ENCODE assay signal across 9 cellular contexts in genomic region chr6:135128268-135128914, GRCh38. TPM values are rescaled to one million over a fixed set of nuclear protein-coding genes. Genes with fewer than 3 reads are reported as not detected.
DNase-seq lines count a peak whose midpoint lies in the region; ATAC-seq, FAIRE-seq and TF ChIP-seq lines count a peak whose summit lies in the region.
"Had no signal": no experiment of that assay in that cellular context is flagged by ENCODE, and none has a peak within 500 bp of the region (broad histone marks: within the 10 kb centered on the region; RNA-seq: fewer than 3 reads in every experiment).

No MANE protein-coding gene starts in this region.

- TF ChIP-seq POLR2A in spleen (IDR thresholded peaks at IDR 0.05) (no peak), H54 (IDR thresholded peaks at IDR 0.05; ENCODE audit: low read depth, low read length) (no peak)

- peaks cover 12% of the 10 kb centered on the region for H3K36me3 Mint-ChIP-seq in activated CD4-positive, alpha-beta T cell treated with anti-CD3 and anti-CD28 coated beads, Interleukin-2, amount 10 ng/mL, durations not matched to agents 7 days and 5 days (ENCODE audit: low read depth)

- peak overlapping the region; percentile 47 for H3K4me3 Mint-ChIP-seq in activated CD4-positive, alpha-beta T cell treated with anti-CD3 and anti-CD28 coated beads, Interleukin-2, amount 10 ng/mL, durations not matched to agents 7 days and 5 days

- TF ChIP-seq CTCF in spleen (IDR thresholded peaks at IDR 0.05 in 8 of 11, conservative IDR thresholded peaks at IDR 0.05 in 3 of 11) (no peak), osteoblast (IDR thresholded peaks at IDR 0.05; ENCODE audit: extremely low read depth, low read depth, low read length) (no peak)

- CTCF ChIA-PET in activated CD4-positive, alpha-beta T cell treated with anti-CD3 and anti-CD28 coated beads, Interleukin-2, amount 10 ng/mL, durations not matched to agents 7 days and 5 days (lab: Charles Lee) = interaction anchor here (0.6 to 1.9 kb wide), 12 partner anchors 10 to 259 kb away, joined by 3 to 18 read pairs (median 4); partner anchors contain the start of gene HBS1L

- H3K4me1 ChIP-seq in spleen (peaks cover 0 to 23% (median 11%) of the 10 kb centered on the region in 6 donors), osteoblast (ENCODE audit: insufficient read depth, low read length) (no peaks in the 10 kb centered on the region)

- no peak overlapping the region for H3K4me2 ChIP-seq in osteoblast (ENCODE audit: insufficient read depth, low read length)

- H3K4me3 ChIP-seq in spleen (no peak overlapping the region), osteoblast (ENCODE audit: insufficient read depth, low read length) (no peak overlapping the region)
- H3K4me3 ChIP-seq: thoracic aorta had no signal

- H3K27ac Mint-ChIP-seq in activated CD4-positive, alpha-beta T cell treated with anti-CD3 and anti-CD28 coated beads, Interleukin-2, amount 10 ng/mL, durations not matched to agents 7 days and 5 days = peak overlapping the region; percentile 96

- intact Hi-C loops in spleen (cut with DNase I; ENCODE audit: low total_unique reads) = no loop called here

- H3K4me1 Mint-ChIP-seq in activated CD4-positive, alpha-beta T cell treated with anti-CD3 and anti-CD28 coated beads, Interleukin-2, amount 10 ng/mL, durations not matched to agents 7 days and 5 days = peaks cover 36% of the 10 kb centered on the region

- 45 to 54% (median 46%) methylated on average over 4 of the region's 4 CpGs for WGBS in spleen, 5 donors

- H4K20me1 ChIP-seq in osteoblast (ENCODE audit: insufficient read depth, low read length) = no peaks in the 10 kb centered on the region

- ATAC-seq in GM18907 (IDR thresholded peaks at IDR 0.05; ENCODE audit: unreplicated experiment) (peak; percentile 90), HG03066 (IDR thresholded peaks at IDR 0.05; ENCODE audit: low read depth, unreplicated experiment) (peak; percentile 88)

- no peaks in the 10 kb centered on the region for H3K36me3 ChIP-seq in spleen
- H3K36me3 ChIP-seq in osteoblast (ENCODE audit: insufficient read depth, low read length) = no peaks in the 10 kb centered on the region
- H3K36me3 ChIP-seq: thoracic aorta had no signal

- H2AFZ ChIP-seq in osteoblast (ENCODE audit: low read length) = no peak overlapping the region

- H3K9me3 Mint-ChIP-seq in activated CD4-positive, alpha-beta T cell treated with anti-CD3 and anti-CD28 coated beads, Interleukin-2, amount 10 ng/mL, durations not matched to agents 7 days and 5 days = peaks cover 10% of the 10 kb centered on the region

- no peaks in the 10 kb centered on the region for H3K9me3 ChIP-seq in spleen
- H3K9me3 ChIP-seq in osteoblast (ENCODE audit: low read depth, low read length) = no peaks in the 10 kb centered on the region
- H3K9me3 ChIP-seq: thoracic aorta had no signal

- H3K27me3 Mint-ChIP-seq in activated CD4-positive, alpha-beta T cell treated with anti-CD3 and anti-CD28 coated beads, Interleukin-2, amount 10 ng/mL, durations not matched to agents 7 days and 5 days = no peaks in the 10 kb centered on the region

- H3K27me3 ChIP-seq in spleen (replicated peaks in 1 of 7) (no peaks in the 10 kb centered on the region), osteoblast (ENCODE audit: insufficient read depth, low read length) (peaks cover 26% of the 10 kb centered on the region)

- POLR2A ChIA-PET in activated CD4-positive, alpha-beta T cell treated with anti-CD3 and anti-CD28 coated beads, Interleukin-2, amount 10 ng/mL, durations not matched to agents 7 days and 5 days (lab: Charles Lee) = interaction anchor here (0.5 to 0.7 kb wide), 3 partner anchors 25 to 166 kb away, joined by 3 to 4 read pairs (median 3); no protein-coding TSS in a partner anchor

- H3K79me2 ChIP-seq in osteoblast (ENCODE audit: insufficient read depth, low read length) = no peaks in the 10 kb centered on the region

- H3K27ac ChIP-seq in spleen = peak overlapping the region in 5 of 8 donors; percentile 1 to 63 (median 35)
- H3K27ac ChIP-seq in osteoblast (ENCODE audit: low read depth, low read length) = no peak overlapping the region
- H3K27ac ChIP-seq: thoracic aorta had no signal

- FAIRE-seq in H54 (lab: Jason Lieb, UNC) = no peak

- peak; percentile 55 for DNase-seq in activated CD4-positive, alpha-beta T cell treated with anti-CD3 and anti-CD28 coated beads, Interleukin-2, amount 10 ng/mL, durations not matched to agents 7 days and 5 days
- DNase-seq in spleen = no peak
- no peak for DNase-seq in CD1c-positive myeloid dendritic cell (ENCODE audit: extremely low spot score)
- no peak for DNase-seq in H54 (ENCODE audit: insufficient read length, low spot score)
- no peak for DNase-seq in osteoblast (ENCODE audit: insufficient read length, low spot score, missing footprints)
- DNase-seq in RPMI8226 = no peak

RNA-seq across cellular contexts. Expression of gene MYB, which starts 52.7 kb away (rescaled TPM):
- 10 to 100 TPM; 12.6 to 13.5 TPM for total RNA-seq in activated CD4-positive, alpha-beta T cell treated with anti-CD3 and anti-CD28 coated beads, Interleukin-2, amount 10 ng/mL, durations not matched to agents 7 days and 5 days
- 1 to 10 TPM in 6 of 7 donors, under 1 TPM in 1; 0.94 to 6.6 (median 3.1) TPM for total RNA-seq in spleen
- 1 to 10 TPM in 1 of 3 donors, under 1 TPM in 2; 0.45 to 1.3 (median 0.87) TPM for polyA plus RNA-seq in spleen
- under 0.01 and 0.36 TPM in 2 replicates for total RNA-seq in osteoblast
- total RNA-seq: thoracic aorta had no signal
